ENCODE assay signal across 8 cellular contexts in genomic region chr7:73557108-73557396, GRCh38. TPM values are rescaled to one million over a fixed set of nuclear protein-coding genes. Genes with fewer than 3 reads are reported as not detected.
A peak's percentile ranks its signal among the peaks of the same experiment; 100 is the strongest.
DNase-seq lines count a peak whose midpoint lies in the region; ATAC-seq and TF ChIP-seq lines count a peak whose summit lies in the region.

No MANE protein-coding gene starts in this region.

- POLR2A ChIA-PET in activated naive CD8-positive, alpha-beta T cell treated with anti-CD3 and anti-CD28 coated beads, Interleukin-2, amount 10 ng/mL, durations not matched to agents 7 days and 5 days (lab: Charles Lee): interaction anchor here (0.5 to 4.8 kb wide), 10 partner anchors 10 to 448 kb away, joined by 3 to 30 read pairs (median 7); partner anchors contain the start of genes ABHD11, BAZ1B and TBL2

- H3K36me3 Mint-ChIP-seq in activated naive CD8-positive, alpha-beta T cell treated with anti-CD3 and anti-CD28 coated beads, Interleukin-2, amount 10 ng/mL, durations not matched to agents 7 days and 5 days: peaks cover 13% of the 10 kb centered on the region
- peaks cover 3% of the 10 kb centered on the region for H3K36me3 Mint-ChIP-seq in osteocyte (ENCODE audit: unreplicated experiment)

- TF ChIP-seq CTCF in osteocyte (IDR thresholded peaks at IDR 0.05) (no peak), thoracic aorta (IDR thresholded peaks at IDR 0.05) (no peak)

- peak overlapping the region; percentile 92 for H3K4me3 ChIP-seq in GM08714 (ENCODE audit: low read length)
- peak overlapping the region; percentile 84 for H3K4me3 ChIP-seq in thoracic aorta

- no peaks in the 10 kb centered on the region for H3K9me3 Mint-ChIP-seq in activated naive CD8-positive, alpha-beta T cell treated with anti-CD3 and anti-CD28 coated beads, Interleukin-2, amount 10 ng/mL, durations not matched to agents 7 days and 5 days
- no peaks in the 10 kb centered on the region for H3K9me3 Mint-ChIP-seq in osteocyte (ENCODE audit: unreplicated experiment)

- H3K27ac ChIP-seq in thoracic aorta: peak overlapping the region; percentile 99

- ATAC-seq in HG02623 (IDR thresholded peaks at IDR 0.05; ENCODE audit: unreplicated experiment) (peak; percentile 78), thoracic aorta (ENCODE audit: insufficient number of reproducible peaks, low FRiP score, low read depth) (peak; percentile 96)
- ATAC-seq in activated naive CD8-positive, alpha-beta T cell treated with anti-CD3 and anti-CD28 coated beads, Interleukin-2, amount 10 ng/mL, durations not matched to agents 7 days and 5 days (ENCODE audit: low read depth): peak; percentile 93

- no peaks in the 10 kb centered on the region for H3K27me3 Mint-ChIP-seq in activated naive CD8-positive, alpha-beta T cell treated with anti-CD3 and anti-CD28 coated beads, Interleukin-2, amount 10 ng/mL, durations not matched to agents 7 days and 5 days
- no peaks in the 10 kb centered on the region for H3K27me3 Mint-ChIP-seq in osteocyte (ENCODE audit: unreplicated experiment)

- intact Hi-C loops in head of caudate nucleus (cut with DNase I): loop anchor here (2.0 kb wide), 1 partner anchor 34 kb away; the partner anchor contains the start of gene BAZ1B

- H3K36me3 ChIP-seq in thoracic aorta: peaks cover 5% of the 10 kb centered on the region

- H3K27me3 ChIP-seq in thoracic aorta (replicated peaks; ENCODE audit: insufficient read depth): no peaks in the 10 kb centered on the region

- peak overlapping the region; percentile 94 for H3K4me3 Mint-ChIP-seq in activated naive CD8-positive, alpha-beta T cell treated with anti-CD3 and anti-CD28 coated beads, Interleukin-2, amount 10 ng/mL, durations not matched to agents 7 days and 5 days
- peak overlapping the region; percentile 80 for H3K4me3 Mint-ChIP-seq in osteocyte (ENCODE audit: unreplicated experiment)

- peaks cover 19% of the 10 kb centered on the region in 2 donors for H3K4me1 ChIP-seq in thoracic aorta (ENCODE audit: control insufficient read depth in 1 of 2, low read depth in 2 of 2)

- H3K27ac Mint-ChIP-seq in activated naive CD8-positive, alpha-beta T cell treated with anti-CD3 and anti-CD28 coated beads, Interleukin-2, amount 10 ng/mL, durations not matched to agents 7 days and 5 days: peak overlapping the region; percentile 98
- peak overlapping the region; percentile 87 for H3K27ac Mint-ChIP-seq in osteocyte (ENCODE audit: unreplicated experiment)

- DNase-seq in NCI-H1092 treated with DMSO at 0.1 percent for 48 hours (lab: John Stamatoyannopoulos, UW): peak; percentile 93
- peak; percentile 84 for DNase-seq in SKM-1 (lab: John Stamatoyannopoulos, UW; ENCODE audit: unreplicated experiment)
- DNase-seq in activated naive CD8-positive, alpha-beta T cell treated with anti-CD3 and anti-CD28 coated beads, Interleukin-2, amount 10 ng/mL, durations not matched to agents 7 days and 5 days: peak; percentile 96
- peak; percentile 75 to 98 (median 93) for DNase-seq in head of caudate nucleus
- peak; percentile 98 for DNase-seq in osteocyte (ENCODE audit: extremely low spot score, unreplicated experiment)
- DNase-seq in thoracic aorta (ENCODE audit: low spot score): peak; percentile 75

- no peaks in the 10 kb centered on the region for H3K9me3 ChIP-seq in thoracic aorta

- peaks cover 30% of the 10 kb centered on the region for H3K4me1 Mint-ChIP-seq in activated naive CD8-positive, alpha-beta T cell treated with anti-CD3 and anti-CD28 coated beads, Interleukin-2, amount 10 ng/mL, durations not matched to agents 7 days and 5 days
- H3K4me1 Mint-ChIP-seq in osteocyte (ENCODE audit: unreplicated experiment): peaks cover 35% of the 10 kb centered on the region

RNA-seq across cellular contexts. Expression of gene BCL7B, which starts 0.4 kb away (rescaled TPM):
- total RNA-seq in activated naive CD8-positive, alpha-beta T cell treated with anti-CD3 and anti-CD28 coated beads, Interleukin-2, amount 10 ng/mL, durations not matched to agents 7 days and 5 days: 10 to 100 TPM; 64.1 to 71.9 TPM
- total RNA-seq in osteocyte: 37.4 and 41.8 TPM in 2 replicates
- 100 to 1,000 TPM in 1 of 2 donors, 10 to 100 TPM in 1; 99.8 to 129 TPM for total RNA-seq in thoracic aorta

RNA-seq across cellular contexts. Expression of gene TBL2, which starts 21.3 kb away (rescaled TPM):
- 10 to 100 TPM; 21.3 to 25.0 TPM for total RNA-seq in activated naive CD8-positive, alpha-beta T cell treated with anti-CD3 and anti-CD28 coated beads, Interleukin-2, amount 10 ng/mL, durations not matched to agents 7 days and 5 days
- total RNA-seq in osteocyte (47.7 and 48.0 TPM in 2 replicates), thoracic aorta (10 to 100 TPM; 17.1 to 31.7 TPM)

RNA-seq across cellular contexts. Expression of gene BAZ1B, which starts 35.0 kb away (rescaled TPM):
- 10 to 100 TPM; 90.5 to 93.0 TPM for total RNA-seq in activated naive CD8-positive, alpha-beta T cell treated with anti-CD3 and anti-CD28 coated beads, Interleukin-2, amount 10 ng/mL, durations not matched to agents 7 days and 5 days
- total RNA-seq in osteocyte (80.7 and 86.6 TPM in 2 replicates), thoracic aorta (10 to 100 TPM; 43.9 to 65.3 TPM)

Comparison
In these comparisons a context has a peak if more than half of its experiments do, and no peak if none do; other contexts are left out.
1. Peak in every context shown above with its lines: DNase-seq, ATAC-seq, H3K4me3 ChIP-seq and H3K27ac ChIP-seq.